ENCODE assay signal across 9 cellular contexts in genomic region chr1:219812491-219813221, GRCh38.
DNase-seq lines count a peak whose midpoint lies in the region; ATAC-seq and TF ChIP-seq lines count a peak whose summit lies in the region.
"Had no signal": no experiment of that assay in that cellular context is flagged by ENCODE, and none has a peak within 500 bp of the region (broad histone marks: within the 10 kb centered on the region; RNA-seq: fewer than 3 reads in every experiment).

No MANE protein-coding gene starts in this region.

- H3K9me3 ChIP-seq in AG04450 (ENCODE audit: control insufficient read depth, insufficient read depth, low read length) = no peaks in the 10 kb centered on the region
- H3K9me3 ChIP-seq: neutrophil had no signal

- in situ Hi-C loops in GM13977 (cut with MboI; ENCODE audit: low pct_unique_long_range_greater_than_20kb, low sequenced_read_pairs, unreplicated experiment) = loop anchor here (25.0 kb wide), 3 partner anchors 425 to 1475 kb away; partner anchors contain the start of gene TGFB2

- TF ChIP-seq CTCF in AG04450 (IDR thresholded peaks at IDR 0.05; ENCODE audit: low read depth, low read length) = peak; percentile 95
- peak; percentile 82 for TF ChIP-seq CTCF in GM13977 (IDR thresholded peaks at IDR 0.05; ENCODE audit: extremely low read depth, insufficient read depth, missing control alignments)

- ATAC-seq in HG02642 (IDR thresholded peaks at IDR 0.05; ENCODE audit: poor library complexity, unreplicated experiment) = peak; percentile 93

- no peak overlapping the region for H3K4me3 ChIP-seq in AG04450 (ENCODE audit: low read depth, low read length)

- peak; percentile 54 for DNase-seq in AG04450 (ENCODE audit: low read depth, low spot score)
- DNase-seq in GM13977 (ENCODE audit: low spot score) = peak; percentile 60
- DNase-seq in MV-4-11 (lab: John Stamatoyannopoulos, UW) = peak; percentile 34
- DNase-seq in RPMI8226 = peak; percentile 74
- DNase-seq in epithelial cell of prostate (ENCODE audit: low read depth, low spot score) = peak; percentile 18
- peak; percentile 60 for DNase-seq in middle frontal gyrus (ENCODE audit: extremely low spot score, low spot score)
- no peak for DNase-seq in UCSD-AML1 (lab: John Stamatoyannopoulos, UW; ENCODE audit: unreplicated experiment)

- H3K27ac ChIP-seq in AG04450 (ENCODE audit: low read depth, low read length) = no peak overlapping the region
- H3K27ac ChIP-seq in epithelial cell of prostate = no peak overlapping the region
- H3K27ac ChIP-seq: neutrophil had no signal

- H3K27me3 ChIP-seq in AG04450 (ENCODE audit: control insufficient read depth, insufficient read depth, low read length) = peaks cover 23% of the 10 kb centered on the region
- H3K27me3 ChIP-seq: neutrophil had no signal

- POLR2A ChIA-PET in AG04450 (lab: Yijun Ruan, JAX) = no interaction called here

- CTCF ChIA-PET in AG04450 (lab: Charles Lee) = interaction anchor here (0.6 to 4.8 kb wide), 42 partner anchors 9 to 1560 kb away, joined by 3 to 36 read pairs (median 4); no protein-coding TSS in a partner anchor
